ENCODE assay signal across 7 cellular contexts in the genomic region with DNA sequence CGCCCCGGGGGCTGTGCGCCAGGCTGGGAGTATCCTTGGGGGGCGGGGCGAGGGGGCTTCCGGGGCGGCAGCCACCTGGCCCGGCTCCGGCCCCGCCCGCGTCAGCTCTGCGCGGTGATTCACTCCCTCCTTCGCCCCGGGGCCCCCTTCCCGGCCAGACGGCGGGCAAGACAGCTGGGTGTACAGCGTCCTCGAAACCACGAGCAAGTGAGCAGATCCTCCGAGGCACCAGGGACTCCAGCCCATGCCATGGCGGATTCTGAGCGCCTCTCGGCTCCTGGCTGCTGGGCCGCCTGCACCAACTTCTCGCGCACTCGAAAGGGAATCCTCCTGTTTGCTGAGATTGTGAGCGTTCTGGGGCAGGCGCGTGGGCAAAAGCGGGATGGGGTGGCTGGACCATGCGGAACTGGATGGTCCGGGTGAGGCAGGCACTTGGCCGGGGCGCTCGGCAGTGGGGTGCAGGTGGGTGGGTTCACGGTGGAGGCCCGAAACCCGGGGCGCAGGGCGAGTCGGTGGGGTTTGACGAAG. TPM values are rescaled to one million over a fixed set of nuclear protein-coding genes. Genes with fewer than 3 reads are reported as not detected.
A peak's percentile ranks its signal among the peaks of the same experiment; 100 is the strongest.
DNase-seq lines count a peak whose midpoint lies in the region; ATAC-seq, FAIRE-seq and TF ChIP-seq lines count a peak whose summit lies in the region.

Gene PLP2 (plus strand): TSS at position 147 of the 528 bp plus-strand sequence. CDS start 103 bp downstream, at position 250.

- no peaks in the 10 kb centered on the region for H3K4me1 ChIP-seq in psoas muscle

- peaks cover 1% of the 10 kb centered on the region for H3K4me1 Mint-ChIP-seq in glutamatergic neuron (ENCODE audit: low read depth, unreplicated experiment)

- no peaks in the 10 kb centered on the region for H3K27me3 ChIP-seq in psoas muscle (ENCODE audit: insufficient read depth in 3 of 3, low read length in 2 of 3)

- peak within 1 kb of the TSS; percentile 78 for H3K4me3 Mint-ChIP-seq in glutamatergic neuron (ENCODE audit: unreplicated experiment)

- peak within 1 kb of the TSS; percentile 86 for H3K27ac ChIP-seq in psoas muscle

- FAIRE-seq in RCC 7860 (lab: Jason Lieb, UNC), result no peak

- ATAC-seq in GM18511 (IDR thresholded peaks at IDR 0.05; ENCODE audit: unreplicated experiment) (peak; percentile 39), HG03045 (IDR thresholded peaks at IDR 0.05; ENCODE audit: unreplicated experiment) (peak; percentile 39), psoas muscle (peak; percentile 35 to 64 (median 51))

- no peak within 1 kb of the TSS for H3K27ac Mint-ChIP-seq in glutamatergic neuron (ENCODE audit: unreplicated experiment)

- TF ChIP-seq CTCF in glutamatergic neuron (IDR thresholded peaks at IDR 0.05; ENCODE audit: partially characterized antibody, unreplicated experiment), result no peak
- TF ChIP-seq CTCF in psoas muscle (IDR thresholded peaks at IDR 0.05), result no peak

- no peaks in the 10 kb centered on the region for H3K36me3 Mint-ChIP-seq in glutamatergic neuron (ENCODE audit: unreplicated experiment)

- DNase-seq in RCC 7860 (ENCODE audit: low spot score) (peak; percentile 38), activated gamma-delta T cell treated with Interleukin-2 at 50 U/mL for 16 hours (peak; percentile 67), glutamatergic neuron (peak; percentile 40), psoas muscle (peak; percentile 62 to 79), HPDE6-E6E7 (ENCODE audit: extremely low spot score) (no peak)

- H3K4me3 ChIP-seq in psoas muscle, result peak within 1 kb of the TSS; percentile 75

- intact Hi-C loops in psoas muscle (cut with DNase I), result no loop called here

- WGBS in psoas muscle, 3 donors, result 0 to 53% (median 2%) methylated on average over 15 to 45 of the region's 46 CpGs

- H3K9me3 Mint-ChIP-seq in glutamatergic neuron (ENCODE audit: unreplicated experiment), result peaks cover 4% of the 10 kb centered on the region

- H3K27me3 Mint-ChIP-seq in glutamatergic neuron (ENCODE audit: unreplicated experiment), result peaks cover 3% of the 10 kb centered on the region

- peaks cover 0 to 29% of the 10 kb centered on the region in 2 donors for H3K36me3 ChIP-seq in psoas muscle (ENCODE audit: insufficient read depth in 1 of 2, low read depth in 1 of 2)

- no peaks in the 10 kb centered on the region for H3K9me3 ChIP-seq in psoas muscle

RNA-seq across cellular contexts. Expression of gene PLP2, which starts in this region (rescaled TPM):
- 12.2 TPM for total RNA-seq in glutamatergic neuron (ENCODE audit: unreplicated experiment)
- 10 to 100 TPM; 17.8 to 80.7 (median 74.0) TPM for total RNA-seq in psoas muscle
- polyA plus RNA-seq in psoas muscle, result 100 to 1,000 TPM in 2 of 3 donors, 10 to 100 TPM in 1; 76.5 to 320 (median 113) TPM
